Comparison of ENCODE assay signal across 2 cellular contexts in the genomic region with DNA sequence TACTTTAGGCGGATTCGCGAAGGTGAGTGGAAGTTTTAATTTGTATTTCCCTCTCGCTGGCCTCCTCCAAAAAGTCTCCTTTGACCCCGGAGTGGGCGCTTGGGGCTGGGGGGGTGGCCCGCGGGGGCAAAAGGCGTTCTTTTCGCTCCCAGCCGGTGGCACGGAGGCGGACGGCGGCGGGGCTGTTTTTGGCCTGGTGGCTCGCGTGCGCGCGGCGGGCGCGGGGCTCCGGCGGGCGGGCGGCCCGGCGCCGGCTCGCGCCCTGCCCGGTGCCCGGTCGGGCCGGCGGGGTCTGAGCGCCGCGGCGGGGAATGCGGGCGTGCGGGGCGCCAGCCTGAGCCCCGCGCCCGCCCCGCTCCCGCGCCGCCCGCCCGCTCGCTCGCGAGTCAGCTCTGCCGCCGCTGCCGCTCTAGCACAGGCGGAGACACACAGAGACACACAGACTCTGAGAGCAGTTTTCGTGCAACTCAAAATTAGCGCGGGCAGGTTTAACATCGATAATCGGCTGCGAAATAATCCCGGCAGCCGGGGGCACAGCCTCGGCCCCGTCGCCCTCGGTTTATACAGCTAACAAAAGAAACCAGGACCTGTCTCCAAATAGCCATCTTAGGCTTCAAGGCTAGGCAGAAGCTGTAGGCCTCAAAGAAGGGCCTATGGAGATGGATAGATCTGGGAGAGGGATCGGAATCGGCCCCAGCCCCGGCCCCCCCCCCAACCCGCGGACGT.
TF ChIP-seq lines count a peak whose summit lies in the region.

No MANE protein-coding gene starts in this region.

TF ChIP-seq in A549, 52 proteins besides CTCF, POLR2A, EP300 and RAD21:
- TF ChIP-seq PHF8 (IDR thresholded peaks at IDR 0.05; ENCODE audit: borderline replicate concordance, low read depth) (0 out of 2 replicates have a peak, but pooled peaks have one; percentile 24), CEBPB (IDR thresholded peaks at IDR 0.05) (no peak), JUN (IDR thresholded peaks at IDR 0.05) (peak in 1 of 2 experiments; percentile 16; a peak in 1 of 5 replicates), SMC3 (IDR thresholded peaks at IDR 0.05) (no peak)
- TF ChIP-seq, protein P1, sequence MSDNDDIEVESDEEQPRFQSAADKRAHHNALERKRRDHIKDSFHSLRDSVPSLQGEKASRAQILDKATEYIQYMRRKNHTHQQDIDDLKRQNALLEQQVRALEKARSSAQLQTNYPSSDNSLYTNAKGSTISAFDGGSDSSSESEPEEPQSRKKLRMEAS (IDR thresholded peaks at IDR 0.05), result peak; percentile 14; the same call in 1 of the 2 replicates

TF ChIP-seq in H1, 55 proteins besides CTCF, POLR2A, EP300 and RAD21:
- TF ChIP-seq PHF8 (conservative IDR thresholded peaks at IDR 0.05; ENCODE audit: low read depth, low read length) (peak; percentile 31; the same call in 1 of the 2 replicates), TAF1 (IDR thresholded peaks at IDR 0.05; ENCODE audit: low read depth, low read length) (peak; percentile 52), SP1 (IDR thresholded peaks at IDR 0.05; ENCODE audit: low read depth, low read length) (no peak), SIN3A (conservative IDR thresholded peaks at IDR 0.05 in 1 of 2, IDR thresholded peaks at IDR 0.05 in 1 of 2; ENCODE audit: low read depth in 1 of 2, low read length in 2 of 2) (0 out of 4 replicates have a peak, but pooled peaks of 1 of the 2 experiments have one; percentile 26), KDM4A (IDR thresholded peaks at IDR 0.05; ENCODE audit: low read depth, low read length, severe bottlenecking) (peak; percentile 24), NRF1 (IDR thresholded peaks at IDR 0.05; ENCODE audit: low read depth, low read length) (no peak)
